In the genomic region with DNA sequence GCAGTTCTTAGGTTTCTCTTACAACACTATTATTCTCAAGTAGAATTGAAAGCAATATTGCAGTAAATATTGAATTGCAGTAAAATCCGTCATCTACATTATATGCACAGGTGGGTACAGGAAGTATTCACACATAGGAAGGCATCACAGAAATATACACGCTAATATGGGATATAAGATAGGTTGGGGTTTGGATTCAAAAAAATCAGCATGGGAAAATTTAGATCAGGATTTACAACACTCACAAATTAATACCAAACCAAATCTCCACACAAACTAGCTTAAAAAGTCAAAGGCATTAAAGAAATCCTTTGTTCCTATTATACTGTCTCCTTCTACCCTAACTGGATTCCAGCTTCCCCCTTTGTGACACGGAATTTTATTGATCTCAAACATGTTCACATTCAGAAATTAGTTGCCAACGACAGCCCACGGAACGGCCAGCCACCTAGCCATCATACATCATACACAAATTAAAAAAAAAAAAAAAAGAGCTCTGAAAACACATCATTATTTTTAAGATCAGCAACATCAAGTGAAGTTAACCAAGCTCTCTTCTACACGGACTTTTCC, we compare ENCODE assay signal across 8 cellular contexts. TPM values are rescaled to one million over a fixed set of nuclear protein-coding genes. Genes with fewer than 3 reads are reported as not detected.
DNase-seq lines count a peak whose midpoint lies in the region; ATAC-seq, FAIRE-seq and TF ChIP-seq lines count a peak whose summit lies in the region.
"Had no signal": no experiment of that assay in that cellular context is flagged by ENCODE, and none has a peak within 500 bp of the region (broad histone marks: within the 10 kb centered on the region; RNA-seq: fewer than 3 reads in every experiment).

No MANE protein-coding gene starts in this region.

- H2BK15ac ChIP-seq in neuronal stem cell (ENCODE audit: low read length) = no peak overlapping the region

- H4K8ac ChIP-seq in neuronal stem cell (ENCODE audit: low read depth, low read length) = no peak overlapping the region

- no peak overlapping the region for H3K4ac ChIP-seq in neuronal stem cell (ENCODE audit: low read length)

- peak overlapping the region; percentile 71 for H3K4me2 ChIP-seq in neuronal stem cell (ENCODE audit: insufficient read depth, low read length, poor library complexity, severe bottlenecking)

- H2AFZ ChIP-seq in neuronal stem cell (ENCODE audit: low read length) = no peak overlapping the region

- H3K9ac ChIP-seq in NT2/D1 (ENCODE audit: insufficient read length, low read depth) (no peak overlapping the region), neuronal stem cell (ENCODE audit: low read depth, low read length, poor library complexity) (no peak overlapping the region)

- H3K36me3 ChIP-seq in NT2/D1 (ENCODE audit: insufficient read depth, insufficient read length, low read length) (no peaks in the 10 kb centered on the region), neuronal stem cell (replicated peaks in 1 of 2; ENCODE audit: control insufficient read depth in 2 of 2, insufficient read depth in 2 of 2, low read length in 2 of 2) (no peaks in the 10 kb centered on the region)
- H3K36me3 ChIP-seq: uterus had no signal

- no peaks in the 10 kb centered on the region for H3K79me1 ChIP-seq in neuronal stem cell (ENCODE audit: low read depth, low read length)

- no peak overlapping the region for H2BK120ac ChIP-seq in neuronal stem cell (ENCODE audit: low read depth, low read length)

- TF ChIP-seq POLR2A in GM12891 (IDR thresholded peaks at IDR 0.05; ENCODE audit: low read depth, low read length) = no peak

- no peak overlapping the region for H2BK12ac ChIP-seq in neuronal stem cell (ENCODE audit: low read length)

- no peak overlapping the region for H3K14ac ChIP-seq in neuronal stem cell (ENCODE audit: low read length)

- no peak for ATAC-seq in HG02610 (IDR thresholded peaks at IDR 0.05; ENCODE audit: unreplicated experiment)

- H3K4me1 ChIP-seq in NT2/D1 (ENCODE audit: insufficient read depth, insufficient read length) = no peaks in the 10 kb centered on the region
- peaks cover 5 to 42% of the 10 kb centered on the region in 2 donors for H3K4me1 ChIP-seq in neuronal stem cell (ENCODE audit: control insufficient read depth in 2 of 2, insufficient read depth in 1 of 2, low read depth in 1 of 2, low read length in 2 of 2)

- no peak for DNase-seq in GM12891 (ENCODE audit: insufficient read length, low spot score)
- no peak for DNase-seq in NT2/D1 (ENCODE audit: low read depth, low spot score)
- DNase-seq in epithelial cell of esophagus (ENCODE audit: low read depth) = no peak
- no peak for DNase-seq in neuronal stem cell (ENCODE audit: low spot score)
- DNase-seq in NOMO-1 (lab: John Stamatoyannopoulos, UW; ENCODE audit: unreplicated experiment in 2 of 2) = no peak
- no peak for DNase-seq in central memory CD4-positive, alpha-beta T cell
- DNase-seq: uterus had no signal

- no peak overlapping the region for H2BK5ac ChIP-seq in neuronal stem cell (ENCODE audit: low read length)

- no peaks in the 10 kb centered on the region for H3K9me3 ChIP-seq in NT2/D1 (ENCODE audit: insufficient read depth, low read length)
- H3K9me3 ChIP-seq in neuronal stem cell (replicated peaks in 1 of 2; ENCODE audit: control insufficient read depth in 2 of 2, insufficient read depth in 1 of 2, low read depth in 1 of 2, low read length in 2 of 2) = no peaks in the 10 kb centered on the region
- H3K9me3 ChIP-seq: uterus had no signal

- no peak overlapping the region for H3K23ac ChIP-seq in neuronal stem cell (ENCODE audit: low read depth, low read length, poor library complexity)

- H2AK5ac ChIP-seq in neuronal stem cell (ENCODE audit: low read depth, low read length) = no peak overlapping the region

- peak overlapping the region; percentile 82 for H3K4me3 ChIP-seq in NT2/D1 (ENCODE audit: insufficient read length, low read depth)
- peak overlapping the region; percentile 70 for H3K4me3 ChIP-seq in epithelial cell of esophagus (ENCODE audit: low read length)
- peak overlapping the region; percentile 53 to 87 for H3K4me3 ChIP-seq in neuronal stem cell (ENCODE audit: low read length in 2 of 2)

- no CpG with 5 or more reads among the region's 7 CpGs for WGBS in neuronal stem cell (ENCODE audit: extremely low coverage in 2 of 2, insufficient read length in 2 of 2, insufficient replicate concordance in 1 of 2), 2 donors

- no peak for TF ChIP-seq CTCF in epithelial cell of esophagus (IDR thresholded peaks at IDR 0.05; ENCODE audit: insufficient read depth, low read depth, low read length, missing control alignments)

- H3K27me3 ChIP-seq in NT2/D1 (ENCODE audit: insufficient read depth, insufficient read length) = peaks cover 32% of the 10 kb centered on the region
- peaks cover 0 to 10% (median 0%) of the 10 kb centered on the region in 3 experiments for H3K27me3 ChIP-seq in neuronal stem cell (ENCODE audit: control insufficient read depth in 3 of 3, insufficient read depth in 3 of 3, low read depth in 1 of 3, low read length in 3 of 3)

- H4K91ac ChIP-seq in neuronal stem cell (ENCODE audit: low read depth, low read length, poor library complexity) = no peak overlapping the region

- FAIRE-seq in GM12891 (lab: Jason Lieb, UNC) = peak; percentile 57

- no peak overlapping the region for H3K18ac ChIP-seq in neuronal stem cell (ENCODE audit: low read length)

- no peak overlapping the region for H3K27ac ChIP-seq in neuronal stem cell (replicated peaks; ENCODE audit: low read length)
- H3K27ac ChIP-seq: uterus had no signal

TF ChIP-seq in GM12891, 5 proteins besides CTCF, POLR2A, EP300 and RAD21:
- TF ChIP-seq POLR2AphosphoS5 (IDR thresholded peaks at IDR 0.05; ENCODE audit: low read depth, low read length) (no peak), SPI1 (IDR thresholded peaks at IDR 0.05; ENCODE audit: low read depth, low read length) (no peak), PAX5 (IDR thresholded peaks at IDR 0.05; ENCODE audit: insufficient read depth, low read length, severe bottlenecking) (no peak), POU2F2 (IDR thresholded peaks at IDR 0.05; ENCODE audit: low read depth, low read length) (no peak), TAF1 (IDR thresholded peaks at IDR 0.05; ENCODE audit: low read depth, low read length) (no peak)

RNA-seq across cellular contexts. Expression of a gene that starts 2.2 kb away (rescaled TPM):
- 2.0 TPM for polyA plus RNA-seq in GM12891 (2012; ENCODE audit: low read depth, missing spikeins)
- 109 TPM for polyA plus RNA-seq in neuronal stem cell (2013, experiment 1 of 2)
- 113 TPM for polyA plus RNA-seq in neuronal stem cell (2013, experiment 2 of 2)

RNA-seq across cellular contexts. Expression of a gene that starts 8.1 kb away (rescaled TPM):
- 0.27 TPM for polyA plus RNA-seq in GM12891 (2012; ENCODE audit: low read depth, missing spikeins)
- 3.4 TPM for polyA plus RNA-seq in neuronal stem cell (2013, experiment 1 of 2)
- polyA plus RNA-seq in neuronal stem cell (2013, experiment 2 of 2) = 3.6 TPM
